In the genomic region with DNA sequence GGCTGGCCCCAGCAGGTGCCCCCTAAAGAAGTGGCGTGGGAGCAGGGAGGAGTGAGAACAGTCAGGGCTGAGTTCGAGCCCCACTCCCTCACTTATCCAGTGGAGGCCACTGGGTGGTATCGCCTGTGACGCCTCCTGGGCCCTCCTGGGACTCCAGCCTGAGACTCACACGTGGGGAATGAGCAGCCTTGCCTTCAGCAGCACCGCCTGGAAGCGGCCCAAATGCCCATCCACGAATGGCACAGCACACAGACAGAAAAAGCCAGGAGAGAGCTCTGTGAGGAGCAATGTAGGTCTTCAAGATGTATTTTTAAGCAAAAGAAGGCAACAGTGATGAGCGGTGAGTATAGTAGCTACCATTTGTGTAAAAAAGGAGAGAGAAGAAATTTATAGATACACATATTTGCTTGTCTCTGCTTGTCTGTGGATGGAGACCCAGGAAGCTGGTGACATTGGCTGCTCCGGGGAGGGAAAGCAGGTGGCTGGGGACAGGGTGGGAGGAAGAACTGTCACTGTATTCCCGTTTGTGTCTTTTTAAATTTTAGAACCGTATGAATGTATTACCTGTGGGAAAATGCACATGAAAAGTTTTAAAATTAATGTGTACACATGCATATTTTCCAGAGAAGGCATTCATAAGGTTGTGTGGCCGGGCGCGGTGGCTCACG, we compare ENCODE assay signal across 20 cellular contexts. TPM values are rescaled to one million over a fixed set of nuclear protein-coding genes. Genes with fewer than 3 reads are reported as not detected.
"Had no signal": no experiment of that assay in that cellular context is flagged by ENCODE, and none has a peak within 500 bp of the region (broad histone marks: within the 10 kb centered on the region; RNA-seq: fewer than 3 reads in every experiment).

No MANE protein-coding gene starts in this region.

- H3K4me3 ChIP-seq: lower lobe of right lung, psoas muscle, sigmoid colon, skin epidermis, testis, tibial nerve had no signal

- H3K9me3 Mint-ChIP-seq: memory B cell; mesothelial cell of epicardium; natural killer cell treated with Interleukin-12 subunit alpha and Interleukin-12 subunit beta and Interleukin-15 and Interleukin-18, amount 100 ng/mL, for 72 hours; stimulated activated naive CD8-positive, alpha-beta T cell treated with anti-CD3 and anti-CD28 coated beads, Interleukin-15, Interleukin-2, amounts not matched to agents 100 ng/mL and 50 ng/mL, for 24 hours had no signal

- H3K27ac ChIP-seq: lower lobe of right lung, parathyroid adenoma, psoas muscle, sigmoid colon, skin epidermis, testis, tibial nerve had no signal

- H3K4me1 ChIP-seq: lower lobe of right lung, parathyroid adenoma, psoas muscle, sigmoid colon, testis, tibial nerve had no signal

- H3K4me3 Mint-ChIP-seq: memory B cell; mesothelial cell of epicardium; natural killer cell treated with Interleukin-12 subunit alpha and Interleukin-12 subunit beta and Interleukin-15 and Interleukin-18, amount 100 ng/mL, for 72 hours; stimulated activated naive CD8-positive, alpha-beta T cell treated with anti-CD3 and anti-CD28 coated beads, Interleukin-15, Interleukin-2, amounts not matched to agents 100 ng/mL and 50 ng/mL, for 24 hours had no signal

- H3K36me3 ChIP-seq: lower lobe of right lung, sigmoid colon, tibial nerve had no signal

- H3K27ac Mint-ChIP-seq: memory B cell; mesothelial cell of epicardium; natural killer cell treated with Interleukin-12 subunit alpha and Interleukin-12 subunit beta and Interleukin-15 and Interleukin-18, amount 100 ng/mL, for 72 hours; stimulated activated naive CD8-positive, alpha-beta T cell treated with anti-CD3 and anti-CD28 coated beads, Interleukin-15, Interleukin-2, amounts not matched to agents 100 ng/mL and 50 ng/mL, for 24 hours had no signal

- DNase-seq: effector memory CD4-positive, alpha-beta T cell; islet precursor cell; lower lobe of right lung; psoas muscle; retina; sigmoid colon; stimulated activated CD4-positive, alpha-beta T cell treated with anti-CD3 and anti-CD28 coated beads, Interleukin-12 subunit alpha, Interleukin-12 subunit beta, amount 100 ng/mL, for 4 hours; testis had no signal

- ATAC-seq: esophagus mucosa, lower lobe of right lung, psoas muscle had no signal

- H3K9me3 ChIP-seq: lower lobe of right lung, psoas muscle, sigmoid colon, testis, tibial nerve had no signal

- H3K36me3 Mint-ChIP-seq: memory B cell; mesothelial cell of epicardium; natural killer cell treated with Interleukin-12 subunit alpha and Interleukin-12 subunit beta and Interleukin-15 and Interleukin-18, amount 100 ng/mL, for 72 hours had no signal

- H3K27me3 ChIP-seq: testis had no signal

RNA-seq across cellular contexts. Expression of gene KCNJ4, which starts 13.2 kb away (rescaled TPM):
- total RNA-seq: esophagus mucosa; fibroblast of lung; glomerular endothelial cell; left lobe of liver; lower lobe of right lung; natural killer cell treated with Interleukin-12 subunit alpha and Interleukin-12 subunit beta and Interleukin-15 and Interleukin-18, amount 100 ng/mL, for 72 hours; psoas muscle; sigmoid colon; ureter had no signal
